16 cellular contexts compared by ENCODE assay signal in genomic region chr14:34571771-34572170, GRCh38. TPM values are rescaled to one million over a fixed set of nuclear protein-coding genes. Genes with fewer than 3 reads are reported as not detected.
A peak's percentile ranks its signal among the peaks of the same experiment; 100 is the strongest.
DNase-seq lines count a peak whose midpoint lies in the region; ATAC-seq and TF ChIP-seq lines count a peak whose summit lies in the region.
"Had no signal": no experiment of that assay in that cellular context is flagged by ENCODE, and none has a peak within 500 bp of the region (broad histone marks: within the 10 kb centered on the region; RNA-seq: fewer than 3 reads in every experiment).

No MANE protein-coding gene starts in this region.

- H3K27ac ChIP-seq in HCT116 (ENCODE audit: low read depth, low read length): no peak overlapping the region
- no peak overlapping the region for H3K27ac ChIP-seq in Panc1 (ENCODE audit: low read length)
- H3K27ac ChIP-seq in naive thymus-derived CD4-positive, alpha-beta T cell (ENCODE audit: low read depth, low read length): no peak overlapping the region
- H3K27ac ChIP-seq: 22Rv1, A549, C4-2B had no signal

- no peaks in the 10 kb centered on the region for H3K27me3 ChIP-seq in HCT116 (ENCODE audit: insufficient read depth, low read length)
- H3K27me3 ChIP-seq in Panc1 (ENCODE audit: control insufficient read depth, insufficient read depth, low read length): no peaks in the 10 kb centered on the region
- no peaks in the 10 kb centered on the region for H3K27me3 ChIP-seq in naive thymus-derived CD4-positive, alpha-beta T cell (ENCODE audit: control insufficient read depth in 2 of 2, insufficient read depth in 2 of 2, low read length in 2 of 2)

- intact Hi-C loops in HCT116 (cut with micrococcal nuclease) (loop anchor here (5.0 kb wide), 1 partner anchor 36 kb away; no protein-coding TSS in a partner anchor), Panc1 (cut with micrococcal nuclease; ENCODE audit: unreplicated experiment) (no loop called here)
- intact Hi-C loops in naive thymus-derived CD4-positive, alpha-beta T cell (cut with micrococcal nuclease): loop anchor here in 1 of 2 donors (5.0 kb wide), 2 partner anchors 34 to 239 kb away; partner anchors contain the start of gene EAPP

- H3K9me3 ChIP-seq in HCT116 (ENCODE audit: control insufficient read depth in 1 of 2, insufficient read depth in 1 of 2, low read depth in 1 of 2, low read length in 2 of 2) (no peaks in the 10 kb centered on the region), Panc1 (ENCODE audit: control insufficient read depth, insufficient read depth, low read depth, low read length) (no peaks in the 10 kb centered on the region)
- H3K9me3 ChIP-seq in naive thymus-derived CD4-positive, alpha-beta T cell (ENCODE audit: control insufficient read depth in 2 of 3, low read length in 3 of 3): no peaks in the 10 kb centered on the region
- H3K9me3 ChIP-seq: A549, Caco-2 had no signal

- H3K4me2 ChIP-seq in HCT116 (ENCODE audit: low read length): no peak overlapping the region
- H3K4me2 ChIP-seq: A549 had no signal

- no peaks in the 10 kb centered on the region for H3K27me3 Mint-ChIP-seq in naive thymus-derived CD4-positive, alpha-beta T cell
- H3K27me3 Mint-ChIP-seq: CD4-positive, alpha-beta T cell had no signal

- H3K36me3 ChIP-seq in HCT116 (ENCODE audit: control insufficient read depth in 1 of 2, insufficient read depth in 2 of 2, low read length in 2 of 2): peaks cover 11 to 17% of the 10 kb centered on the region in 2 experiments
- peaks cover 3% of the 10 kb centered on the region; the same call in 1 of the 2 replicates for H3K36me3 ChIP-seq in Panc1 (ENCODE audit: control insufficient read depth, insufficient read depth, low read length)
- peaks cover 14 to 55% (median 20%) of the 10 kb centered on the region in 3 experiments for H3K36me3 ChIP-seq in naive thymus-derived CD4-positive, alpha-beta T cell (ENCODE audit: control insufficient read depth in 2 of 3, insufficient read depth in 3 of 3, low read length in 3 of 3)

- RAD21 ChIA-PET in HCT116 (lab: Charles Lee; ENCODE audit: low non-redundant PET in 1 of 2, low total read pairs in 2 of 2, uncharacterized antibody in 2 of 2, unreplicated experiment in 2 of 2): no interaction called here

- in situ Hi-C loops in Panc1 (cut with HindIII; ENCODE audit: low pct_unique_long_range_greater_than_20kb, low sequenced_read_pairs): no loop called here

- H3K36me3 Mint-ChIP-seq in naive thymus-derived CD4-positive, alpha-beta T cell: peaks cover 0 to 19% (median 8%) of the 10 kb centered on the region in 5 donors

- H3K4me1 ChIP-seq in HCT116 (ENCODE audit: control insufficient read depth in 1 of 2, insufficient read depth in 2 of 2, low read length in 2 of 2) (no peaks in the 10 kb centered on the region), Panc1 (ENCODE audit: control insufficient read depth, insufficient read depth, low read length) (no peaks in the 10 kb centered on the region)
- no peaks in the 10 kb centered on the region for H3K4me1 ChIP-seq in naive thymus-derived CD4-positive, alpha-beta T cell (ENCODE audit: control insufficient read depth in 2 of 2, insufficient read depth in 2 of 2, low read length in 2 of 2)

- TF ChIP-seq CTCF in HCT116 (IDR thresholded peaks at IDR 0.05 in 2 of 3, conservative IDR thresholded peaks at IDR 0.05 in 1 of 3; ENCODE audit: borderline replicate concordance in 1 of 3, insufficient read depth in 1 of 3, low read depth in 2 of 3, low read length in 2 of 3) (no peak), Panc1 (IDR thresholded peaks at IDR 0.05) (no peak)

- BruUV-seq in HCT116 (replicated peaks; lab: Mats Ljungman, UMichigan): TSS peak; percentile 32
- TSS peak; percentile 54 for BruUV-seq in Panc1 (replicated peaks; lab: Mats Ljungman, UMichigan)

- no peaks in the 10 kb centered on the region for H3K79me2 ChIP-seq in HCT116 (ENCODE audit: insufficient read depth, low read length)

- no peak for ATAC-seq in HCT116
- ATAC-seq in Panc1: no peak
- ATAC-seq in naive thymus-derived CD4-positive, alpha-beta T cell: no peak
- ATAC-seq: A549 had no signal

- H3K9me2 ChIP-seq in HCT116 (ENCODE audit: insufficient read depth): no peaks in the 10 kb centered on the region

- no peak overlapping the region for H3K4me3 ChIP-seq in HCT116 (replicated peaks in 1 of 2; ENCODE audit: low read depth in 1 of 2, low read length in 2 of 2)
- no peak overlapping the region for H3K4me3 ChIP-seq in Panc1 (ENCODE audit: low read depth in 2 of 2, low read length in 2 of 2)
- H3K4me3 ChIP-seq in naive thymus-derived CD4-positive, alpha-beta T cell (ENCODE audit: low read length): no peak overlapping the region
- H3K4me3 ChIP-seq: A549 had no signal

- H3K4me1 Mint-ChIP-seq in naive thymus-derived CD4-positive, alpha-beta T cell: peaks cover 0 to 2% (median 0%) of the 10 kb centered on the region in 7 donors

- no peak overlapping the region for H3K4me3 Mint-ChIP-seq in naive thymus-derived CD4-positive, alpha-beta T cell
- H3K4me3 Mint-ChIP-seq: CD4-positive, alpha-beta T cell had no signal

- H3K9ac ChIP-seq in HCT116 (ENCODE audit: low read length): no peak overlapping the region

- no peaks in the 10 kb centered on the region for H3K9me3 Mint-ChIP-seq in naive thymus-derived CD4-positive, alpha-beta T cell
- H3K9me3 Mint-ChIP-seq: CD4-positive, alpha-beta T cell had no signal

- H2AFZ ChIP-seq in HCT116 (ENCODE audit: low read depth, low read length, poor library complexity, severe bottlenecking): no peak overlapping the region

- DNase-seq in activated effector memory CD4-positive, alpha-beta T cell treated with anti-CD3 and anti-CD28 coated beads, Interleukin-2, amount 50 U/mL, for 16 hours: peak; percentile 17
- no peak for DNase-seq in activated effector memory CD4-positive, alpha-beta T cell treated with Interleukin-2 at 50 U/mL for 16 hours
- DNase-seq in HCT116 (ENCODE audit: low read depth, low spot score) (no peak), Panc1 (ENCODE audit: low read depth, low spot score) (no peak), NCI-H774 (lab: John Stamatoyannopoulos, UW) (no peak), T1000 (lab: John Stamatoyannopoulos, UW) (no peak), inferior parietal cortex (ENCODE audit: extremely low spot score) (no peak)
- no peak for DNase-seq in naive thymus-derived CD4-positive, alpha-beta T cell
- DNase-seq: AML-193; Caco-2; CD4-positive, alpha-beta T cell; GOT3; H7 had no signal

- POLR2A ChIA-PET in HCT116 (lab: Charles Lee) (no interaction called here), Panc1 (lab: Charles Lee) (no interaction called here)
- POLR2A ChIA-PET in naive thymus-derived CD4-positive, alpha-beta T cell (lab: Charles Lee): no interaction called here

- no peaks in the 10 kb centered on the region for H4K20me1 ChIP-seq in HCT116 (ENCODE audit: insufficient read depth)

- CTCF ChIA-PET in HCT116 (lab: Charles Lee) (no interaction called here), Panc1 (lab: Charles Lee) (no interaction called here)
- CTCF ChIA-PET in naive thymus-derived CD4-positive, alpha-beta T cell (lab: Charles Lee): no interaction called here

- peak overlapping the region in 5 of 9 donors; percentile 3 to 71 (median 39) for H3K27ac Mint-ChIP-seq in naive thymus-derived CD4-positive, alpha-beta T cell
- H3K27ac Mint-ChIP-seq: CD4-positive, alpha-beta T cell had no signal

- no peak for TF ChIP-seq POLR2A in HCT116 (IDR thresholded peaks at IDR 0.05; ENCODE audit: borderline replicate concordance, extremely low read depth, insufficient read depth, insufficient read length)

- no peak for TF ChIP-seq RAD21 in HCT116 (IDR thresholded peaks at IDR 0.05; ENCODE audit: low read depth)

TF ChIP-seq in HCT116, 20 proteins besides CTCF, POLR2A, EP300 and RAD21 (continues in another document):
- TF ChIP-seq EZH2phosphoT487 (IDR thresholded peaks at IDR 0.05; ENCODE audit: borderline replicate concordance): no peak
- no peak for TF ChIP-seq REST (IDR thresholded peaks at IDR 0.05; ENCODE audit: low read depth)
- TF ChIP-seq ATF3 (IDR thresholded peaks at IDR 0.05): no peak
- no peak for TF ChIP-seq YY1 (IDR thresholded peaks at IDR 0.05; ENCODE audit: extremely low read depth, insufficient replicate concordance, low read depth, low read length)

RNA-seq across cellular contexts. Expression of gene EAPP, which starts 32.3 kb away (rescaled TPM):
- total RNA-seq in HCT116 (2021; ENCODE audit: unreplicated experiment): 32.2 TPM
- 25.0 and 31.1 TPM in 2 replicates for polyA plus RNA-seq in HCT116 (2012)
- total RNA-seq in Panc1 (2021; ENCODE audit: unreplicated experiment): 16.6 TPM
- 14.8 TPM for polyA plus RNA-seq in Panc1 (2012; ENCODE audit: insufficient read length)
- 10 to 100 TPM; 34.8 to 84.3 (median 60.9) TPM for total RNA-seq in naive thymus-derived CD4-positive, alpha-beta T cell
- 100 to 1,000 TPM; 103 to 125 TPM for polyA plus RNA-seq in naive thymus-derived CD4-positive, alpha-beta T cell

RNA-seq across cellular contexts. Expression of gene SNX6, which starts 58.2 kb away (rescaled TPM):
- total RNA-seq in HCT116 (2021; ENCODE audit: unreplicated experiment): 73.4 TPM
- 25.4 and 43.2 TPM in 2 replicates for polyA plus RNA-seq in HCT116 (2012)
- 50.9 TPM for total RNA-seq in Panc1 (2021; ENCODE audit: unreplicated experiment)
- polyA plus RNA-seq in Panc1 (2012; ENCODE audit: insufficient read length): 31.9 TPM
- 10 to 100 TPM; 56.6 to 78.9 (median 59.7) TPM for total RNA-seq in naive thymus-derived CD4-positive, alpha-beta T cell
- polyA plus RNA-seq in naive thymus-derived CD4-positive, alpha-beta T cell: 100 to 1,000 TPM in 1 of 2 donors, 10 to 100 TPM in 1; 99.4 to 114 TPM
